In the genomic region with DNA sequence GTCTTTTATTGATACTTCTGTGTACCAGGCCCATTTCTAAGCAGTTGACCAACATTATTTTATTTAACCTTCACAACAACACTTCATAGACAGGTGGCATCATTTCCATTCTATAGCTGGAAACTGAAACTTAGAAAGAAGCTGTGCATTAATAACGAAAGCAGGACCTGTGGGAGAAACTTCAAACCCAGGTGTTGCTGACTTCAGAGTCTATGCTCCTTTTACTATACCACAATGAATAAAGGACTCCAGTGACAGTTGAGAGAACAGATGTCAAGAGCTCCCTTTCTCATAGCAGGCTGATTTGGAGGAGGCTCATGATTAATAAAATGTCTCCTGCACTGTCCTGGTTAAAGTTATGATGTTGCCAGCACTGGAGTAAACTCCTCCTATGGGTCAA, we compare ENCODE assay signal across 13 cellular contexts. TPM values are rescaled to one million over a fixed set of nuclear protein-coding genes. Genes with fewer than 3 reads are reported as not detected.
DNase-seq lines count a peak whose midpoint lies in the region; ATAC-seq and TF ChIP-seq lines count a peak whose summit lies in the region.
"Had no signal": no experiment of that assay in that cellular context is flagged by ENCODE, and none has a peak within 500 bp of the region (broad histone marks: within the 10 kb centered on the region; RNA-seq: fewer than 3 reads in every experiment).

No MANE protein-coding gene starts in this region.

- no peaks in the 10 kb centered on the region for H4K20me1 ChIP-seq in smooth muscle cell (ENCODE audit: low read depth)

- WGBS in smooth muscle cell (ENCODE audit: low lambda C conversion rate), result 77% methylated on average over 1 of the region's 1 CpG

- no peak overlapping the region for H3K4me2 ChIP-seq in smooth muscle cell

- H3K9me3 ChIP-seq in smooth muscle cell (replicated peaks; ENCODE audit: low read depth), result no peaks in the 10 kb centered on the region

- DNase-seq in smooth muscle cell (lab: John Stamatoyannopoulos, UW; ENCODE audit: unreplicated experiment) (no peak), NCI-H526 (lab: John Stamatoyannopoulos, UW) (no peak), D341Med (ENCODE audit: low spot score) (no peak), cerebellar cortex (ENCODE audit: low spot score) (no peak)
- DNase-seq: activated CD4-positive, alpha-beta T cell treated with anti-CD3 and anti-CD28 coated beads, Interleukin-2, amount 10 ng/mL, durations not matched to agents 24 days and 14 days; effector memory CD8-positive, alpha-beta T cell; NCI-H524; retina had no signal

- peaks cover 14% of the 10 kb centered on the region for H3K27me3 ChIP-seq in smooth muscle cell (ENCODE audit: low read depth)

- no peaks in the 10 kb centered on the region for H3K36me3 ChIP-seq in smooth muscle cell (ENCODE audit: low read depth)

- no peak overlapping the region for H3K4me3 ChIP-seq in smooth muscle cell

- no peaks in the 10 kb centered on the region for H3F3A ChIP-seq in smooth muscle cell (ENCODE audit: low read depth)

- H3K79me2 ChIP-seq in smooth muscle cell (ENCODE audit: low read depth), result no peaks in the 10 kb centered on the region

- H3K9ac ChIP-seq in smooth muscle cell (ENCODE audit: low read depth), result no peak overlapping the region

- no peak overlapping the region for H2AFZ ChIP-seq in smooth muscle cell (ENCODE audit: low read depth)

- H3K4me1 ChIP-seq in smooth muscle cell (ENCODE audit: low read depth), result no peaks in the 10 kb centered on the region

- no peak overlapping the region for H3K27ac ChIP-seq in smooth muscle cell (ENCODE audit: low read depth)

- ATAC-seq in GM18499 (IDR thresholded peaks at IDR 0.05; ENCODE audit: insufficient read depth, unreplicated experiment), result peak; percentile 100
- ATAC-seq in GM19372 (IDR thresholded peaks at IDR 0.05; ENCODE audit: low read depth, unreplicated experiment), result peak; percentile 98
- peak; percentile 100 for ATAC-seq in HG02763 (IDR thresholded peaks at IDR 0.05; ENCODE audit: unreplicated experiment)
- ATAC-seq in HG03460 (IDR thresholded peaks at IDR 0.05; ENCODE audit: unreplicated experiment), result peak; percentile 100
- ATAC-seq: effector memory CD8-positive, alpha-beta T cell had no signal

- TF ChIP-seq CTCF in smooth muscle cell (IDR thresholded peaks at IDR 0.05; ENCODE audit: borderline replicate concordance, insufficient read depth, poor library complexity, severe bottlenecking), result no peak

RNA-seq across cellular contexts. Expression of gene POU3F2, which starts 56.6 kb away (rescaled TPM):
- total RNA-seq in smooth muscle cell, result not detected in 2 replicates
- polyA plus RNA-seq in smooth muscle cell, result 0.12 TPM in 1 of 2 replicates, not detected in the other
- total RNA-seq: activated CD4-positive, alpha-beta T cell treated with anti-CD3 and anti-CD28 coated beads, Interleukin-2, amount 10 ng/mL, durations not matched to agents 24 days and 14 days had no signal
- polyA plus RNA-seq: BJ had no signal
